In genomic region chr2:30257266-30258214, GRCh38 we compare ENCODE assay signal across 1 cellular context.
TF ChIP-seq lines count a peak whose summit lies in the region.

No MANE protein-coding gene starts in this region.

TF ChIP-seq in IMR-90, 13 proteins besides CTCF, POLR2A, EP300 and RAD21 (continued from another document):
- no peak for TF ChIP-seq RCOR1 (IDR thresholded peaks at IDR 0.05; ENCODE audit: insufficient replicate concordance, low read length)
- TF ChIP-seq RFX5 (IDR thresholded peaks at IDR 0.05; ENCODE audit: low read depth, low read length) = no peak
- TF ChIP-seq MAZ (IDR thresholded peaks at IDR 0.05; ENCODE audit: borderline replicate concordance, low read depth, low read length) = no peak
- TF ChIP-seq NFE2L2 (IDR thresholded peaks at IDR 0.05; ENCODE audit: low read depth, low read length) = no peak
- TF ChIP-seq CHD1 (IDR thresholded peaks at IDR 0.05; ENCODE audit: low read depth, low read length) = no peak
- TF ChIP-seq SMC3 (IDR thresholded peaks at IDR 0.05; ENCODE audit: low read depth, low read length) = no peak
- TF ChIP-seq BHLHE40 (IDR thresholded peaks at IDR 0.05; ENCODE audit: low read depth, low read length) = no peak
- no peak for TF ChIP-seq MAFK (IDR thresholded peaks at IDR 0.05; ENCODE audit: low read depth, low read length)
- no peak for TF ChIP-seq USF2 (IDR thresholded peaks at IDR 0.05; ENCODE audit: low read depth, low read length)
- no peak for TF ChIP-seq MXI1 (IDR thresholded peaks at IDR 0.05; ENCODE audit: borderline replicate concordance, low read depth, low read length)
- TF ChIP-seq FOS (IDR thresholded peaks at IDR 0.05; ENCODE audit: low read depth, low read length) = no peak
